ENCODE assay signal across 20 cellular contexts in genomic region chr14:32764131-32764530, GRCh38.
"Had no signal": no experiment of that assay in that cellular context is flagged by ENCODE, and none has a peak within 500 bp of the region (broad histone marks: within the 10 kb centered on the region; RNA-seq: fewer than 3 reads in every experiment).

No MANE protein-coding gene starts in this region.

- H3K9me3 ChIP-seq: psoas muscle, sigmoid colon, tibial nerve, vagina had no signal

- H3K4me3 ChIP-seq: coronary artery, psoas muscle, sigmoid colon, tibial nerve, vagina had no signal

- H3K27ac ChIP-seq: coronary artery, foreskin keratinocyte, psoas muscle, sigmoid colon, tibial nerve, vagina had no signal

- H3K36me3 ChIP-seq: sigmoid colon, tibial nerve, vagina had no signal

- DNase-seq: activated CD4-positive, CD25-positive, alpha-beta regulatory T cell treated with anti-CD3 and anti-CD28 coated beads, Interleukin-2, amount 50 U/mL, for 72 hours; activated naive CD4-positive, alpha-beta T cell treated with Interleukin-2 at 50 U/mL for 16 hours; aorta; caudate nucleus; foreskin keratinocyte; glutamatergic neuron; occipital lobe; psoas muscle; sigmoid colon; stimulated activated CD4-positive, alpha-beta T cell treated with anti-CD3 and anti-CD28 coated beads, Interleukin-4, amount 100 ng/mL, for 1 hour; stimulated activated naive CD4-positive, alpha-beta T cell; substantia nigra; T-helper 1 cell; T1000 had no signal

- H3K4me1 Mint-ChIP-seq: nephron had no signal

- H3K27me3 ChIP-seq: foreskin keratinocyte, sigmoid colon, tibial nerve, vagina had no signal

- H3K27ac Mint-ChIP-seq: activated T-helper 1 cell treated with anti-CD3 and anti-CD28 coated beads, Interleukin-12 subunit alpha, Interleukin-12 subunit beta, Interleukin-2, Interleukin-4 antibody, amounts not matched to agents 30 ng/mL and 10 ng/mL and 1 ng/mL, durations not matched to agents 14 hours and 24 hours and 36 hours; nephron had no signal

- ATAC-seq: esophagus mucosa, foreskin keratinocyte, psoas muscle had no signal

- H3K4me1 ChIP-seq: foreskin keratinocyte, psoas muscle, sigmoid colon, tibial nerve, vagina had no signal

- H3K9me3 Mint-ChIP-seq: nephron had no signal

- H3K4me3 Mint-ChIP-seq: activated T-helper 1 cell treated with anti-CD3 and anti-CD28 coated beads, Interleukin-12 subunit alpha, Interleukin-12 subunit beta, Interleukin-2, Interleukin-4 antibody, amounts not matched to agents 30 ng/mL and 10 ng/mL and 1 ng/mL, durations not matched to agents 14 hours and 24 hours and 36 hours; nephron had no signal
